ENCODE assay signal across 14 cellular contexts in the genomic region with DNA sequence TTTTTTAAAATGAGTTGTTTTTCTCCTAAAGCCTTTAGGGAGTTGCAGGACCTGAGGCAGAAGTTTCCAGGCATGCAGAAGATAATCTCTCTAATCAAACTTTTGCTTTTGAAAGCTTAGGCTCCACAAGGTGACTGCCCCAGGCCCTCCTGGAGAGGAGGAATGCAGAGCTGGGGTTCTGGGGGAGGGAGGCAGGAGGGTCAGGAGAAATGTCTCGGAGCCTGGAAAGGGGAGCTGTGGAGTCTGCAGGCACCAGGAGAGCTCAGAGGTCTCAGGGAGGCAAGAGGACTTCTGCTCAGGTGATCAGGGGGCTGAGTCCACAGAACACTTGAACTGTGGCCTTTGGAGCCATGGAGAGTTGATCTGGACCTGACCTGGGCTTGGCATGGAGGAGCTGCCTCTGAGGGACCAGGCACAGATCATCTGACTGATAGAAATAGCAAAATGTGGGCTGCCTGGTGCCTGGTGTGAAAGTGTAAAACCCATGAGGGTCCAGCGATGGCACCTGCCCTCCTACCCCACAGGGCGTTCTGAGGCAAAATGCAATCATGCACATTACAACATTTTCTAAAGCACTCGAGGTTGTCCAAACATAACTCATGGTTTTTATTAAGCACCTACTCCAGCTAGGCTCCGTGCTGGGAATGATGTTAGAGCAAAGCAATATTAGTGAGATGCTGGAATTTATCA. TPM values are rescaled to one million over a fixed set of nuclear protein-coding genes. Genes with fewer than 3 reads are reported as not detected.
DNase-seq lines count a peak whose midpoint lies in the region; ATAC-seq and TF ChIP-seq lines count a peak whose summit lies in the region.
"Had no signal": no experiment of that assay in that cellular context is flagged by ENCODE, and none has a peak within 500 bp of the region (broad histone marks: within the 10 kb centered on the region; RNA-seq: fewer than 3 reads in every experiment).

No MANE protein-coding gene starts in this region.

- H2AFZ ChIP-seq in mesenchymal stem cell (ENCODE audit: low read depth, low read length), result no peak overlapping the region

- H2BK15ac ChIP-seq in mesenchymal stem cell (ENCODE audit: low read depth, poor library complexity, severe bottlenecking), result peak overlapping the region; percentile 45

- no peaks in the 10 kb centered on the region for H3K4me1 ChIP-seq in mesenchymal stem cell (ENCODE audit: control insufficient read depth, insufficient read depth, low read depth, low read length)
- H3K4me1 ChIP-seq in stomach, result no peaks in the 10 kb centered on the region

- H3K27ac Mint-ChIP-seq in dendritic cell treated with granulocyte-macrophage colony-stimulating factor and Interleukin-4, amounts not matched to agents 40 ng/mL and 50 ng/mL, for 4 days, result peak overlapping the region; percentile 25
- H3K27ac Mint-ChIP-seq: CD4-positive, alpha-beta T cell had no signal

- intact Hi-C loops in dendritic cell treated with granulocyte-macrophage colony-stimulating factor and Interleukin-4, amounts not matched to agents 40 ng/mL and 50 ng/mL, for 4 days (cut with micrococcal nuclease), result loop anchor here (5.0 kb wide), 1 partner anchor 37 kb away; no protein-coding TSS in a partner anchor
- intact Hi-C loops in stomach (cut with DNase I; ENCODE audit: low total_unique reads), result no loop called here

- DNase-seq in H7 (peak; percentile 29), mesenchymal stem cell (no peak), stomach (peak; percentile 9)
- DNase-seq in activated CD4-positive, alpha-beta T cell treated with anti-CD3 and anti-CD28 coated beads, Interleukin-2, amount 50 U/mL, for 48 hours, result no peak
- DNase-seq: CD4-positive, alpha-beta T cell; NCI-H446 treated with DMSO at 0.1 percent for 48 hours had no signal

- H3K36me3 ChIP-seq in H7 (replicated peaks; ENCODE audit: control insufficient read depth, insufficient read depth, low read length) (no peaks in the 10 kb centered on the region), mesenchymal stem cell (ENCODE audit: control insufficient read depth in 1 of 2, insufficient read depth in 2 of 2, low read depth in 1 of 2, low read length in 2 of 2) (no peaks in the 10 kb centered on the region), stomach (no peaks in the 10 kb centered on the region)

- TF ChIP-seq EP300 in stomach (IDR thresholded peaks at IDR 0.05), result no peak

- no peak overlapping the region for H2BK5ac ChIP-seq in mesenchymal stem cell (ENCODE audit: low read depth, low read length, poor library complexity, severe bottlenecking)

- WGBS in mesenchymal stem cell, result 73% methylated on average over 4 of the region's 5 CpGs
- 81 to 91% (median 84%) methylated on average over 5 of the region's 5 CpGs for WGBS in stomach, 5 donors

- H3K4me3 ChIP-seq in H7 (ENCODE audit: insufficient read depth, low read depth, low read length) (no peak overlapping the region), mesenchymal stem cell (ENCODE audit: insufficient read depth in 1 of 2, low read depth in 1 of 2, low read length in 2 of 2) (no peak overlapping the region), stomach (no peak overlapping the region)

- H3K9me3 ChIP-seq in mesenchymal stem cell (ENCODE audit: control insufficient read depth, low read length) (no peaks in the 10 kb centered on the region), stomach (no peaks in the 10 kb centered on the region)

- no peak overlapping the region for H2BK12ac ChIP-seq in mesenchymal stem cell (ENCODE audit: low read length in 2 of 2)

- ATAC-seq in HG02763 (IDR thresholded peaks at IDR 0.05; ENCODE audit: unreplicated experiment) (no peak), HG03045 (IDR thresholded peaks at IDR 0.05; ENCODE audit: unreplicated experiment) (no peak), GM18870 (IDR thresholded peaks at IDR 0.05; ENCODE audit: unreplicated experiment) (no peak)
- ATAC-seq: Right ventricle myocardium inferior had no signal

- H3K27me3 Mint-ChIP-seq in dendritic cell treated with granulocyte-macrophage colony-stimulating factor and Interleukin-4, amounts not matched to agents 40 ng/mL and 50 ng/mL, for 4 days, result peaks cover 8% of the 10 kb centered on the region
- H3K27me3 Mint-ChIP-seq: CD4-positive, alpha-beta T cell had no signal

- H2BK120ac ChIP-seq in mesenchymal stem cell (ENCODE audit: low read depth, low read length), result no peak overlapping the region

- no peak overlapping the region for H3K18ac ChIP-seq in mesenchymal stem cell (ENCODE audit: low read depth in 1 of 2, low read length in 2 of 2)

- no peaks in the 10 kb centered on the region; the same call in 1 of the 2 replicates for H3K27me3 ChIP-seq in H7 (ENCODE audit: control insufficient read depth, insufficient read depth, low read length)
- H3K27me3 ChIP-seq in mesenchymal stem cell (ENCODE audit: control insufficient read depth in 1 of 2, insufficient read depth in 1 of 2, low read length in 2 of 2), result peaks cover 24 to 43% of the 10 kb centered on the region in 2 experiments
- no peaks in the 10 kb centered on the region for H3K27me3 ChIP-seq in stomach

- H3K4me2 ChIP-seq in mesenchymal stem cell (ENCODE audit: low read length, poor library complexity, severe bottlenecking), result no peak overlapping the region
- H3K4me2 ChIP-seq: KMS-11 had no signal

- no peak overlapping the region for H3K9ac ChIP-seq in mesenchymal stem cell (ENCODE audit: low read length)
- H3K9ac ChIP-seq: KMS-11 had no signal

- no peak for TF ChIP-seq CTCF in stomach (IDR thresholded peaks at IDR 0.05)

- H3K79me1 ChIP-seq in mesenchymal stem cell (replicated peaks; ENCODE audit: low read length, poor library complexity, severe bottlenecking), result no peaks in the 10 kb centered on the region

- TF ChIP-seq POLR2A in stomach (IDR thresholded peaks at IDR 0.05), result no peak

- no peak overlapping the region for H3K23ac ChIP-seq in mesenchymal stem cell (ENCODE audit: low read length in 2 of 2)

- H3K14ac ChIP-seq in mesenchymal stem cell (ENCODE audit: low read length in 2 of 2), result no peak overlapping the region

- no peaks in the 10 kb centered on the region for H3K9me3 Mint-ChIP-seq in dendritic cell treated with granulocyte-macrophage colony-stimulating factor and Interleukin-4, amounts not matched to agents 40 ng/mL and 50 ng/mL, for 4 days
- H3K9me3 Mint-ChIP-seq: CD4-positive, alpha-beta T cell had no signal

- peaks cover 34% of the 10 kb centered on the region for H3K4me1 Mint-ChIP-seq in dendritic cell treated with granulocyte-macrophage colony-stimulating factor and Interleukin-4, amounts not matched to agents 40 ng/mL and 50 ng/mL, for 4 days (ENCODE audit: low read depth)

- no peak overlapping the region for H3K4ac ChIP-seq in mesenchymal stem cell (ENCODE audit: low read depth in 1 of 2, low read length in 2 of 2)

- no peak overlapping the region for H3K4me3 Mint-ChIP-seq in dendritic cell treated with granulocyte-macrophage colony-stimulating factor and Interleukin-4, amounts not matched to agents 40 ng/mL and 50 ng/mL, for 4 days
- H3K4me3 Mint-ChIP-seq: CD4-positive, alpha-beta T cell had no signal

- H3K36me3 Mint-ChIP-seq in dendritic cell treated with granulocyte-macrophage colony-stimulating factor and Interleukin-4, amounts not matched to agents 40 ng/mL and 50 ng/mL, for 4 days (ENCODE audit: low read depth), result no peaks in the 10 kb centered on the region

- H2AK5ac ChIP-seq in mesenchymal stem cell (ENCODE audit: low read length, severe bottlenecking), result no peak overlapping the region

- no peak overlapping the region for H3K27ac ChIP-seq in mesenchymal stem cell (ENCODE audit: low read length, poor library complexity, severe bottlenecking)
- H3K27ac ChIP-seq in stomach, result no peak overlapping the region
- H3K27ac ChIP-seq: HL-60, KMS-11 had no signal

- no peak overlapping the region for H4K8ac ChIP-seq in mesenchymal stem cell (ENCODE audit: low read length)

- H4K91ac ChIP-seq in mesenchymal stem cell (ENCODE audit: low read length), result peak overlapping the region; percentile 3

RNA-seq across cellular contexts. Expression of a gene that starts 10.0 kb away (rescaled TPM):
- total RNA-seq in H7 (2014; rRNA removed; shearing (Covaris generic)), result 0.07 and 0.92 TPM in 2 replicates
- polyA plus RNA-seq in mesenchymal stem cell (2013, experiment 1 of 2), result 3.1 TPM
- 3.1 TPM for polyA plus RNA-seq in mesenchymal stem cell (2013, experiment 2 of 2)
- 10 to 100 TPM in 4 of 5 donors, 1 to 10 TPM in 1; 4.1 to 65.9 (median 31.6) TPM for total RNA-seq in stomach
- 1 to 10 TPM; 3.1 to 4.7 (median 4.2) TPM for polyA plus RNA-seq in stomach
- total RNA-seq: HT1080 had no signal

Comparison
In these comparisons a context has a peak if more than half of its experiments do, and no peak if none do; other contexts are left out.
1. DNase-seq: peak in H7 (single experiment) and stomach (single experiment); none in mesenchymal stem cell (single experiment) and activated CD4-positive, alpha-beta T cell treated with anti-CD3 and anti-CD28 coated beads, Interleukin-2, amount 50 U/mL, for 48 hours (0 of 2).